In genomic region chr7:143285454-143285756, GRCh38 we compare ENCODE assay signal across 12 cellular contexts. TPM values are rescaled to one million over a fixed set of nuclear protein-coding genes. Genes with fewer than 3 reads are reported as not detected.
DNase-seq lines count a peak whose midpoint lies in the region; ATAC-seq and TF ChIP-seq lines count a peak whose summit lies in the region.
"Had no signal": no experiment of that assay in that cellular context is flagged by ENCODE, and none has a peak within 500 bp of the region (broad histone marks: within the 10 kb centered on the region; RNA-seq: fewer than 3 reads in every experiment).

No MANE protein-coding gene starts in this region.

- H3K36me3 Mint-ChIP-seq in activated naive CD8-positive, alpha-beta T cell treated with anti-CD3 and anti-CD28 coated beads, Interleukin-2, amount 10 ng/mL, durations not matched to agents 7 days and 5 days: peaks cover 15% of the 10 kb centered on the region
- H3K36me3 Mint-ChIP-seq in activated naive CD8-positive, alpha-beta T cell treated with anti-CD3 and anti-CD28 coated beads for 36 hours: peaks cover 19% of the 10 kb centered on the region
- peaks cover 4% of the 10 kb centered on the region for H3K36me3 Mint-ChIP-seq in type B pancreatic cell
- H3K36me3 Mint-ChIP-seq in activated naive CD8-positive, alpha-beta T cell treated with anti-CD3 and anti-CD28 coated beads, Interleukin-2, amount 50 U/mL, for 24 hours (ENCODE audit: low read depth): peaks cover 16% of the 10 kb centered on the region
- H3K36me3 Mint-ChIP-seq: natural killer cell had no signal

- POLR2A ChIA-PET in activated naive CD8-positive, alpha-beta T cell treated with anti-CD3 and anti-CD28 coated beads, Interleukin-2, amount 10 ng/mL, durations not matched to agents 7 days and 5 days (lab: Charles Lee): interaction anchor here (0.9 to 2.4 kb wide), 2 partner anchors 21 to 22 kb away, joined by 3 to 11 read pairs; partner anchors contain the start of gene GSTK1

- TF ChIP-seq CTCF in dorsolateral prefrontal cortex (IDR thresholded peaks at IDR 0.05 in 54 of 56, conservative IDR thresholded peaks at IDR 0.05 in 2 of 56; ENCODE audit: low read depth in 1 of 56, partially characterized antibody in 56 of 56): no peak
- TF ChIP-seq CTCF in right lobe of liver (IDR thresholded peaks at IDR 0.05): no peak
- no peak for TF ChIP-seq CTCF in type B pancreatic cell (conservative IDR thresholded peaks at IDR 0.05)
- no peak for TF ChIP-seq CTCF in WERI-Rb-1 (IDR thresholded peaks at IDR 0.05; ENCODE audit: low read depth, low read length)

- no peak for ATAC-seq in activated naive CD8-positive, alpha-beta T cell treated with anti-CD3 and anti-CD28 coated beads, Interleukin-2, amount 10 ng/mL, durations not matched to agents 7 days and 5 days (ENCODE audit: low read depth)
- ATAC-seq in right lobe of liver: peak in 1 of 4 donors; percentile 3
- no peak for ATAC-seq in activated naive CD8-positive, alpha-beta T cell treated with anti-CD3 and anti-CD28 coated beads, Interleukin-2, amount 50 U/mL, for 24 hours
- no peak for ATAC-seq in HG03442 (IDR thresholded peaks at IDR 0.05; ENCODE audit: unreplicated experiment)
- ATAC-seq: natural killer cell; stimulated activated naive CD8-positive, alpha-beta T cell treated with anti-CD3 and anti-CD28 coated beads, Interleukin-15, amount 100 ng/mL, for 72 hours had no signal

- H3K27me3 ChIP-seq in dorsolateral prefrontal cortex (no peaks in the 10 kb centered on the region), right lobe of liver (no peaks in the 10 kb centered on the region), WERI-Rb-1 (ENCODE audit: insufficient read depth, low read depth, severe bottlenecking) (no peaks in the 10 kb centered on the region)

- no peak for DNase-seq in activated naive CD8-positive, alpha-beta T cell treated with anti-CD3 and anti-CD28 coated beads, Interleukin-2, amount 10 ng/mL, durations not matched to agents 7 days and 5 days
- no peak for DNase-seq in activated naive CD8-positive, alpha-beta T cell treated with anti-CD3 and anti-CD28 coated beads for 36 hours
- DNase-seq in dorsolateral prefrontal cortex: no peak
- DNase-seq in right lobe of liver: peak in 1 of 3 donors; percentile 35
- no peak for DNase-seq in type B pancreatic cell (ENCODE audit: extremely low spot score, unreplicated experiment)
- DNase-seq in activated naive CD8-positive, alpha-beta T cell treated with anti-CD3 and anti-CD28 coated beads, Interleukin-2, amount 50 U/mL, for 24 hours: no peak
- no peak for DNase-seq in WERI-Rb-1
- DNase-seq: natural killer cell; NCI-H1092; stimulated activated naive CD8-positive, alpha-beta T cell treated with anti-CD3 and anti-CD28 coated beads, Interleukin-15, amount 100 ng/mL, for 72 hours had no signal

- H3K4me1 ChIP-seq in right lobe of liver: peaks cover 0 to 39% (median 6%) of the 10 kb centered on the region in 4 donors

- H3K27ac Mint-ChIP-seq in activated naive CD8-positive, alpha-beta T cell treated with anti-CD3 and anti-CD28 coated beads, Interleukin-2, amount 10 ng/mL, durations not matched to agents 7 days and 5 days: peak overlapping the region; percentile 58
- no peak overlapping the region for H3K27ac Mint-ChIP-seq in activated naive CD8-positive, alpha-beta T cell treated with anti-CD3 and anti-CD28 coated beads for 36 hours
- peak overlapping the region; percentile 62 for H3K27ac Mint-ChIP-seq in type B pancreatic cell
- no peak overlapping the region for H3K27ac Mint-ChIP-seq in activated naive CD8-positive, alpha-beta T cell treated with anti-CD3 and anti-CD28 coated beads, Interleukin-2, amount 50 U/mL, for 24 hours
- H3K27ac Mint-ChIP-seq: natural killer cell had no signal

- no peaks in the 10 kb centered on the region for H3K9me3 ChIP-seq in right lobe of liver
- peaks cover 10% of the 10 kb centered on the region for H3K9me3 ChIP-seq in WERI-Rb-1 (ENCODE audit: severe bottlenecking)

- intact Hi-C loops in dorsolateral prefrontal cortex (cut with DNase I): loop anchor here (5.0 kb wide), 4 partner anchors 43 to 433 kb away; partner anchors contain the start of genes FAM131B (in 1 of the 2) and ZYX (in 1 of the 2)
- intact Hi-C loops in right lobe of liver (cut with DNase I): no loop called here

- 52% methylated on average over 3 of the region's 3 CpGs for WGBS in right lobe of liver (ENCODE audit: insufficient coverage, low coverage, low lambda C conversion rate, missing lambda C conversion rate)

- no peaks in the 10 kb centered on the region for H3K27me3 Mint-ChIP-seq in activated naive CD8-positive, alpha-beta T cell treated with anti-CD3 and anti-CD28 coated beads, Interleukin-2, amount 10 ng/mL, durations not matched to agents 7 days and 5 days
- no peaks in the 10 kb centered on the region for H3K27me3 Mint-ChIP-seq in activated naive CD8-positive, alpha-beta T cell treated with anti-CD3 and anti-CD28 coated beads for 36 hours
- no peaks in the 10 kb centered on the region for H3K27me3 Mint-ChIP-seq in type B pancreatic cell
- H3K27me3 Mint-ChIP-seq in activated naive CD8-positive, alpha-beta T cell treated with anti-CD3 and anti-CD28 coated beads, Interleukin-2, amount 50 U/mL, for 24 hours: no peaks in the 10 kb centered on the region
- H3K27me3 Mint-ChIP-seq: stimulated activated naive CD8-positive, alpha-beta T cell treated with anti-CD3 and anti-CD28 coated beads, Interleukin-15, amount 100 ng/mL, for 72 hours had no signal

- H3K9me3 Mint-ChIP-seq in activated naive CD8-positive, alpha-beta T cell treated with anti-CD3 and anti-CD28 coated beads, Interleukin-2, amount 10 ng/mL, durations not matched to agents 7 days and 5 days: peaks cover 5% of the 10 kb centered on the region
- peaks cover 3% of the 10 kb centered on the region for H3K9me3 Mint-ChIP-seq in activated naive CD8-positive, alpha-beta T cell treated with anti-CD3 and anti-CD28 coated beads for 36 hours
- peaks cover 5% of the 10 kb centered on the region for H3K9me3 Mint-ChIP-seq in type B pancreatic cell
- H3K9me3 Mint-ChIP-seq in activated naive CD8-positive, alpha-beta T cell treated with anti-CD3 and anti-CD28 coated beads, Interleukin-2, amount 50 U/mL, for 24 hours: peaks cover 5% of the 10 kb centered on the region
- H3K9me3 Mint-ChIP-seq: natural killer cell had no signal

- peak overlapping the region in 44 of 59 donors; percentile 2 to 59 (median 35) for H3K4me3 ChIP-seq in dorsolateral prefrontal cortex
- peak overlapping the region; percentile 17 to 59 (median 45) for H3K4me3 ChIP-seq in right lobe of liver
- H3K4me3 ChIP-seq in WERI-Rb-1 (ENCODE audit: low read depth, low read length): no peak overlapping the region

- H3K36me3 ChIP-seq in right lobe of liver (no peaks in the 10 kb centered on the region), WERI-Rb-1 (peaks cover 13% of the 10 kb centered on the region)

- no peak for TF ChIP-seq POLR2A in right lobe of liver (IDR thresholded peaks at IDR 0.05)

- peaks cover 38% of the 10 kb centered on the region for H3K4me1 Mint-ChIP-seq in activated naive CD8-positive, alpha-beta T cell treated with anti-CD3 and anti-CD28 coated beads, Interleukin-2, amount 10 ng/mL, durations not matched to agents 7 days and 5 days
- H3K4me1 Mint-ChIP-seq in activated naive CD8-positive, alpha-beta T cell treated with anti-CD3 and anti-CD28 coated beads for 36 hours: peaks cover 28% of the 10 kb centered on the region
- peaks cover 29% of the 10 kb centered on the region for H3K4me1 Mint-ChIP-seq in type B pancreatic cell (ENCODE audit: unreplicated experiment)
- H3K4me1 Mint-ChIP-seq in activated naive CD8-positive, alpha-beta T cell treated with anti-CD3 and anti-CD28 coated beads, Interleukin-2, amount 50 U/mL, for 24 hours: peaks cover 50% of the 10 kb centered on the region

- no peak overlapping the region for H3K4me3 Mint-ChIP-seq in activated naive CD8-positive, alpha-beta T cell treated with anti-CD3 and anti-CD28 coated beads, Interleukin-2, amount 10 ng/mL, durations not matched to agents 7 days and 5 days
- H3K4me3 Mint-ChIP-seq in activated naive CD8-positive, alpha-beta T cell treated with anti-CD3 and anti-CD28 coated beads for 36 hours: no peak overlapping the region
- peak overlapping the region; percentile 48 for H3K4me3 Mint-ChIP-seq in type B pancreatic cell
- no peak overlapping the region for H3K4me3 Mint-ChIP-seq in activated naive CD8-positive, alpha-beta T cell treated with anti-CD3 and anti-CD28 coated beads, Interleukin-2, amount 50 U/mL, for 24 hours
- H3K4me3 Mint-ChIP-seq: natural killer cell; stimulated activated naive CD8-positive, alpha-beta T cell treated with anti-CD3 and anti-CD28 coated beads, Interleukin-15, amount 100 ng/mL, for 72 hours had no signal

- H3K27ac ChIP-seq in dorsolateral prefrontal cortex (peak overlapping the region in 58 of 59 donors; percentile 69 to 98 (median 93)), right lobe of liver (peak overlapping the region in 1 of 3 donors; percentile 72), WERI-Rb-1 (no peak overlapping the region)

RNA-seq across cellular contexts. Expression of gene TMEM139, which starts 0.6 kb away (rescaled TPM):
- 1 to 10 TPM; 1.1 TPM for total RNA-seq in activated naive CD8-positive, alpha-beta T cell treated with anti-CD3 and anti-CD28 coated beads, Interleukin-2, amount 10 ng/mL, durations not matched to agents 7 days and 5 days
- 1 to 10 TPM; 2.3 to 2.7 TPM for total RNA-seq in activated naive CD8-positive, alpha-beta T cell treated with anti-CD3 and anti-CD28 coated beads for 36 hours
- total RNA-seq in dorsolateral prefrontal cortex (10 to 100 TPM in 2 of 120 experiments, 1 to 10 TPM in 93, under 1 TPM in 21, not detected in 4; 0.32 to 13.2 (median 2.1) TPM), right lobe of liver (10 to 100 TPM in 5 of 6 experiments, 1 to 10 TPM in 1; 7.0 to 20.8 (median 14.8) TPM), type B pancreatic cell (ENCODE audit: low replicate concordance) (2.6 and 4.8 TPM in 2 replicates)
- total RNA-seq: natural killer cell had no signal

RNA-seq across cellular contexts. Expression of gene CASP2, which starts 2.7 kb away (rescaled TPM):
- total RNA-seq in activated naive CD8-positive, alpha-beta T cell treated with anti-CD3 and anti-CD28 coated beads, Interleukin-2, amount 10 ng/mL, durations not matched to agents 7 days and 5 days: 10 to 100 TPM; 96.5 to 98.8 TPM
- 10 to 100 TPM; 71.8 to 79.7 TPM for total RNA-seq in activated naive CD8-positive, alpha-beta T cell treated with anti-CD3 and anti-CD28 coated beads for 36 hours
- total RNA-seq in dorsolateral prefrontal cortex (10 to 100 TPM; 10.0 to 28.4 (median 18.1) TPM), right lobe of liver (1 to 10 TPM; 5.3 to 8.7 (median 6.7) TPM), type B pancreatic cell (ENCODE audit: low replicate concordance) (53.9 and 55.2 TPM in 2 replicates)

RNA-seq across cellular contexts. Expression of gene GSTK1, which starts 22.2 kb away (rescaled TPM):
- 100 to 1,000 TPM; 355 to 368 TPM for total RNA-seq in activated naive CD8-positive, alpha-beta T cell treated with anti-CD3 and anti-CD28 coated beads, Interleukin-2, amount 10 ng/mL, durations not matched to agents 7 days and 5 days
- 100 to 1,000 TPM; 136 to 137 TPM for total RNA-seq in activated naive CD8-positive, alpha-beta T cell treated with anti-CD3 and anti-CD28 coated beads for 36 hours
- total RNA-seq in dorsolateral prefrontal cortex: 100 to 1,000 TPM in 10 of 120 experiments, 10 to 100 TPM in 110; 60.1 to 106 (median 86.5) TPM
- total RNA-seq in right lobe of liver: 100 to 1,000 TPM; 209 to 315 (median 257) TPM
- total RNA-seq in type B pancreatic cell (ENCODE audit: low replicate concordance): 110 and 155 TPM in 2 replicates

RNA-seq across cellular contexts. Expression of gene CLCN1, which starts 30.5 kb away (rescaled TPM):
- under 1 TPM in 1 of 2 experiments, not detected in 1; 0.08 TPM for total RNA-seq in activated naive CD8-positive, alpha-beta T cell treated with anti-CD3 and anti-CD28 coated beads, Interleukin-2, amount 10 ng/mL, durations not matched to agents 7 days and 5 days
- under 1 TPM in 1 of 2 experiments, not detected in 1; 0.06 TPM for total RNA-seq in activated naive CD8-positive, alpha-beta T cell treated with anti-CD3 and anti-CD28 coated beads for 36 hours
- total RNA-seq in dorsolateral prefrontal cortex (under 1 TPM in 20 of 120 experiments, not detected in 100; 0.10 to 0.43 (median 0.18) TPM), right lobe of liver (not detected), type B pancreatic cell (ENCODE audit: low replicate concordance) (0.12 and 0.22 TPM in 2 replicates)
- total RNA-seq: activated CD8-positive, alpha-beta memory T cell treated with anti-CD3 and anti-CD28 coated beads for 36 hours had no signal

Comparison
In these comparisons a context has a peak if more than half of its experiments do, and no peak if none do; other contexts are left out.
1. H3K27ac Mint-ChIP-seq: peak in activated naive CD8-positive, alpha-beta T cell treated with anti-CD3 and anti-CD28 coated beads, Interleukin-2, amount 10 ng/mL, durations not matched to agents 7 days and 5 days (single experiment) and type B pancreatic cell (single experiment); none in activated naive CD8-positive, alpha-beta T cell treated with anti-CD3 and anti-CD28 coated beads for 36 hours (single experiment) and activated naive CD8-positive, alpha-beta T cell treated with anti-CD3 and anti-CD28 coated beads, Interleukin-2, amount 50 U/mL, for 24 hours (single experiment).
2. intact Hi-C loops: an anchor here in dorsolateral prefrontal cortex (5.0 kb wide); none called in right lobe of liver.